9 cellular contexts compared by ENCODE assay signal in the genomic region with DNA sequence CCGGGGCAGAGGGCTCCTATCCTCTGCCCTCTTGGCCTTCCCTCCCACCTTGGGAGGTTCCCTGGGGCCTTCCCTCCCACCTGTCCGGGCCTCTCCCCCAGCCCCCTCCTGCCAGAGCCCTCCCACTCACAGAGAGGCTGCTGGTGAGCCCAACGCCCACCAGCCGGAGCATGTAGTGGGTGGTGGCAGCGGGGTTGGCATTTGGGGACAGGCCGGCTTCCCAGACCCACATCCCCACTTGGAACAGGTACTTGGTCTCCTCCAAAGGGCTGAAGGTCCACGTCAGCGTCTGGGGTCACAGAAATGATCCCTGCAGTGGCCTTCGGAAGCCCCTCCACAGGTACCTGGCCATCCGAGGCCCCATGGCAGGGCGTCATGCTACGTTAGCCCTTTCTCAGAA. TPM values are rescaled to one million over a fixed set of nuclear protein-coding genes. Genes with fewer than 3 reads are reported as not detected.
"Had no signal": no experiment of that assay in that cellular context is flagged by ENCODE, and none has a peak within 500 bp of the region (broad histone marks: within the 10 kb centered on the region; RNA-seq: fewer than 3 reads in every experiment).

No MANE protein-coding gene starts in this region.

- H2AFZ ChIP-seq: GM23338 had no signal

- FAIRE-seq: H1, H54, HepG2 had no signal

- H3K4me2 ChIP-seq: GM23338 had no signal

- ATAC-seq: GM23338, HepG2 had no signal

- H3K4me3 ChIP-seq: GM23338 had no signal

- DNase-seq: H9, HCEC 1CT, HFFc6 had no signal

RNA-seq across cellular contexts. Expression of gene CFAP65, which starts 19.3 kb away (rescaled TPM):
- total RNA-seq: HepG2, HFFc6, HT-29 had no signal
- polyA plus RNA-seq: IgD-negative memory B cell had no signal

RNA-seq across cellular contexts. Expression of gene CRYBA2, which starts 28.8 kb away (rescaled TPM):
- total RNA-seq: GM23338, H1, H9, HepG2, HFFc6, HT-29 had no signal
- polyA plus RNA-seq: GM23338, H1, HepG2, IgD-negative memory B cell had no signal

RNA-seq across cellular contexts. Expression of gene FEV, which starts 37.1 kb away (rescaled TPM):
- total RNA-seq: GM23338, H1, H9, HepG2, HFFc6, HT-29 had no signal
- polyA plus RNA-seq: GM23338, H1, HepG2, IgD-negative memory B cell had no signal

RNA-seq across cellular contexts. Expression of gene IHH, which starts 38.7 kb away (rescaled TPM):
- total RNA-seq: GM23338, H1, H9, HFFc6 had no signal
- polyA plus RNA-seq: GM23338, HepG2, IgD-negative memory B cell had no signal
